ENCODE assay signal across 2 cellular contexts in genomic region chr12:3920378-3921141, GRCh38.
TF ChIP-seq lines count a peak whose summit lies in the region.

No MANE protein-coding gene starts in this region.

TF ChIP-seq in HEK293, 187 proteins besides CTCF, POLR2A, EP300 and RAD21 (continued from another document):
- peak; percentile 75 for TF ChIP-seq ZNF398 (tag by site-specific recombination; IDR thresholded peaks at IDR 0.05)
- peak; percentile 52 for TF ChIP-seq ZBTB17 (tag by site-specific recombination; IDR thresholded peaks at IDR 0.05)
- TF ChIP-seq ZNF335 (tag by site-specific recombination; conservative IDR thresholded peaks at IDR 0.05), result peak; percentile 33; the same call in 1 of the 2 replicates
- no peak for TF ChIP-seq INSM2 (tag by site-specific recombination; IDR thresholded peaks at IDR 0.05)
- TF ChIP-seq ZSCAN16 (tag by site-specific recombination; IDR thresholded peaks at IDR 0.05), result no peak
- peak; percentile 38; the same call in 1 of the 2 replicates for TF ChIP-seq FEZF1 (tag by site-specific recombination; IDR thresholded peaks at IDR 0.05)
- TF ChIP-seq MZF1 (tag by site-specific recombination; IDR thresholded peaks at IDR 0.05; ENCODE audit: borderline replicate concordance), result 0 out of 2 replicates have a peak, but pooled peaks have one; percentile 34
TF ChIP-seq in HEK293: peak in this region for 7.

TF ChIP-seq in HepG2, 621 proteins besides CTCF, POLR2A, EP300 and RAD21 (continued from another document and continues in another):
- TF ChIP-seq PAXIP1 (CRISPR knock-in tag; conservative IDR thresholded peaks at IDR 0.05), result peak; percentile 77
- TF ChIP-seq PHF21A (CRISPR knock-in tag; IDR thresholded peaks at IDR 0.05), result peak; percentile 54; the same call in 1 of the 2 replicates
- TF ChIP-seq FOSL2 (CRISPR knock-in tag; IDR thresholded peaks at IDR 0.05), result 0 out of 2 replicates have a peak, but pooled peaks have one; percentile 28
- no peak for TF ChIP-seq SOX13 (IDR thresholded peaks at IDR 0.05)
- TF ChIP-seq SOX13 (CRISPR knock-in tag; conservative IDR thresholded peaks at IDR 0.05 in 1 of 2, IDR thresholded peaks at IDR 0.05 in 1 of 2), result peak in 1 of 2 experiments; percentile 47; a peak in 1 of 4 replicates
- 0 out of 2 replicates have a peak, but pooled peaks have one; percentile 42 for TF ChIP-seq MIXL1 (CRISPR knock-in tag; IDR thresholded peaks at IDR 0.05)
- 0 out of 2 replicates have a peak, but pooled peaks have one; percentile 48 for TF ChIP-seq GATAD2A (CRISPR knock-in tag; IDR thresholded peaks at IDR 0.05)
- peak; percentile 45; the same call in 1 of the 2 replicates for TF ChIP-seq MEIS2 (CRISPR knock-in tag; IDR thresholded peaks at IDR 0.05)
- peak; percentile 29; the same call in 1 of the 2 replicates for TF ChIP-seq SAP130 (CRISPR knock-in tag; IDR thresholded peaks at IDR 0.05; ENCODE audit: low read depth)
- no peak for TF ChIP-seq ZNF335 (CRISPR knock-in tag; IDR thresholded peaks at IDR 0.05)
- TF ChIP-seq, protein P1, sequence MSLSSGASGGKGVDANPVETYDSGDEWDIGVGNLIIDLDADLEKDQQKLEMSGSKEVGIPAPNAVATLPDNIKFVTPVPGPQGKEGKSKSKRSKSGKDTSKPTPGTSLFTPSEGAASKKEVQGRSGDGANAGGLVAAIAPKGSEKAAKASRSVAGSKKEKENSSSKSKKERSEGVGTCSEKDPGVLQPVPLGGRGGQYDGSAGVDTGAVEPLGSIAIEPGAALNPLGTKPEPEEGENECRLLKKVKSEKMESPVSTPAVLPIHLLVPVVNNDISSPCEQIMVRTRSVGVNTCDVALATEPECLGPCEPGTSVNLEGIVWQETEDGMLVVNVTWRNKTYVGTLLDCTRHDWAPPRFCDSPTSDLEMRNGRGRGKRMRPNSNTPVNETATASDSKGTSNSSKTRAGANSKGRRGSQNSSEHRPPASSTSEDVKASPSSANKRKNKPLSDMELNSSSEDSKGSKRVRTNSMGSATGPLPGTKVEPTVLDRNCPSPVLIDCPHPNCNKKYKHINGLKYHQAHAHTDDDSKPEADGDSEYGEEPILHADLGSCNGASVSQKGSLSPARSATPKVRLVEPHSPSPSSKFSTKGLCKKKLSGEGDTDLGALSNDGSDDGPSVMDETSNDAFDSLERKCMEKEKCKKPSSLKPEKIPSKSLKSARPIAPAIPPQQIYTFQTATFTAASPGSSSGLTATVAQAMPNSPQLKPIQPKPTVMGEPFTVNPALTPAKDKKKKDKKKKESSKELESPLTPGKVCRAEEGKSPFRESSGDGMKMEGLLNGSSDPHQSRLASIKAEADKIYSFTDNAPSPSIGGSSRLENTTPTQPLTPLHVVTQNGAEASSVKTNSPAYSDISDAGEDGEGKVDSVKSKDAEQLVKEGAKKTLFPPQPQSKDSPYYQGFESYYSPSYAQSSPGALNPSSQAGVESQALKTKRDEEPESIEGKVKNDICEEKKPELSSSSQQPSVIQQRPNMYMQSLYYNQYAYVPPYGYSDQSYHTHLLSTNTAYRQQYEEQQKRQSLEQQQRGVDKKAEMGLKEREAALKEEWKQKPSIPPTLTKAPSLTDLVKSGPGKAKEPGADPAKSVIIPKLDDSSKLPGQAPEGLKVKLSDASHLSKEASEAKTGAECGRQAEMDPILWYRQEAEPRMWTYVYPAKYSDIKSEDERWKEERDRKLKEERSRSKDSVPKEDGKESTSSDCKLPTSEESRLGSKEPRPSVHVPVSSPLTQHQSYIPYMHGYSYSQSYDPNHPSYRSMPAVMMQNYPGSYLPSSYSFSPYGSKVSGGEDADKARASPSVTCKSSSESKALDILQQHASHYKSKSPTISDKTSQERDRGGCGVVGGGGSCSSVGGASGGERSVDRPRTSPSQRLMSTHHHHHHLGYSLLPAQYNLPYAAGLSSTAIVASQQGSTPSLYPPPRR (CRISPR knock-in tag; IDR thresholded peaks at IDR 0.05; ENCODE audit: borderline replicate concordance), result peak; percentile 48; the same call in 1 of the 2 replicates
- 0 out of 2 replicates have a peak, but pooled peaks have one; percentile 14 for TF ChIP-seq HNF4G (IDR thresholded peaks at IDR 0.05; ENCODE audit: borderline replicate concordance, low read depth, low read length)
- TF ChIP-seq HNF4G (CRISPR knock-in tag; IDR thresholded peaks at IDR 0.05; ENCODE audit: borderline replicate concordance, low read depth), result no peak
- TF ChIP-seq SOX5 (CRISPR knock-in tag; IDR thresholded peaks at IDR 0.05; ENCODE audit: borderline replicate concordance), result peak; percentile 41; the same call in 1 of the 2 replicates
- peak; percentile 61; the same call in 1 of the 2 replicates for TF ChIP-seq RXRB (CRISPR knock-in tag; IDR thresholded peaks at IDR 0.05; ENCODE audit: borderline replicate concordance)
- TF ChIP-seq CREM (IDR thresholded peaks at IDR 0.05), result peak; percentile 61; the same call in 1 of the 2 replicates
- TF ChIP-seq CREM (CRISPR knock-in tag; IDR thresholded peaks at IDR 0.05), result no peak
- TF ChIP-seq, protein P2, sequence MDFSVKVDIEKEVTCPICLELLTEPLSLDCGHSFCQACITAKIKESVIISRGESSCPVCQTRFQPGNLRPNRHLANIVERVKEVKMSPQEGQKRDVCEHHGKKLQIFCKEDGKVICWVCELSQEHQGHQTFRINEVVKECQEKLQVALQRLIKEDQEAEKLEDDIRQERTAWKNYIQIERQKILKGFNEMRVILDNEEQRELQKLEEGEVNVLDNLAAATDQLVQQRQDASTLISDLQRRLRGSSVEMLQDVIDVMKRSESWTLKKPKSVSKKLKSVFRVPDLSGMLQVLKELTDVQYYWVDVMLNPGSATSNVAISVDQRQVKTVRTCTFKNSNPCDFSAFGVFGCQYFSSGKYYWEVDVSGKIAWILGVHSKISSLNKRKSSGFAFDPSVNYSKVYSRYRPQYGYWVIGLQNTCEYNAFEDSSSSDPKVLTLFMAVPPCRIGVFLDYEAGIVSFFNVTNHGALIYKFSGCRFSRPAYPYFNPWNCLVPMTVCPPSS (IDR thresholded peaks at IDR 0.05), result no peak
- TF ChIP-seq, protein P3, sequence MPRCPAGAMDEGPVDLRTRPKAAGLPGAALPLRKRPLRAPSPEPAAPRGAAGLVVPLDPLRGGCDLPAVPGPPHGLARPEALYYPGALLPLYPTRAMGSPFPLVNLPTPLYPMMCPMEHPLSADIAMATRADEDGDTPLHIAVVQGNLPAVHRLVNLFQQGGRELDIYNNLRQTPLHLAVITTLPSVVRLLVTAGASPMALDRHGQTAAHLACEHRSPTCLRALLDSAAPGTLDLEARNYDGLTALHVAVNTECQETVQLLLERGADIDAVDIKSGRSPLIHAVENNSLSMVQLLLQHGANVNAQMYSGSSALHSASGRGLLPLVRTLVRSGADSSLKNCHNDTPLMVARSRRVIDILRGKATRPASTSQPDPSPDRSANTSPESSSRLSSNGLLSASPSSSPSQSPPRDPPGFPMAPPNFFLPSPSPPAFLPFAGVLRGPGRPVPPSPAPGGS (CRISPR knock-in tag; IDR thresholded peaks at IDR 0.05), result no peak
- peak; percentile 53 for TF ChIP-seq HNF4A (CRISPR knock-in tag; IDR thresholded peaks at IDR 0.05)
- TF ChIP-seq NR2F6 (IDR thresholded peaks at IDR 0.05), result peak; percentile 88
- peak; percentile 74; the same call in 1 of the 2 replicates for TF ChIP-seq NR2F6 (CRISPR knock-in tag; IDR thresholded peaks at IDR 0.05)
- peak; percentile 63 for TF ChIP-seq ASH2L (IDR thresholded peaks at IDR 0.05; ENCODE audit: insufficient read length, low read depth, low read length)
- no peak for TF ChIP-seq MIER2 (CRISPR knock-in tag; IDR thresholded peaks at IDR 0.05)
- TF ChIP-seq PHF5A (CRISPR knock-in tag; IDR thresholded peaks at IDR 0.05; ENCODE audit: low read depth, unreplicated experiment), result no peak
- no peak for TF ChIP-seq ZNF687 (CRISPR knock-in tag; IDR thresholded peaks at IDR 0.05)
- 0 out of 2 replicates have a peak, but pooled peaks have one; percentile 30 for TF ChIP-seq NR2C2 (CRISPR knock-in tag; IDR thresholded peaks at IDR 0.05; ENCODE audit: borderline replicate concordance)
- TF ChIP-seq, protein P4, sequence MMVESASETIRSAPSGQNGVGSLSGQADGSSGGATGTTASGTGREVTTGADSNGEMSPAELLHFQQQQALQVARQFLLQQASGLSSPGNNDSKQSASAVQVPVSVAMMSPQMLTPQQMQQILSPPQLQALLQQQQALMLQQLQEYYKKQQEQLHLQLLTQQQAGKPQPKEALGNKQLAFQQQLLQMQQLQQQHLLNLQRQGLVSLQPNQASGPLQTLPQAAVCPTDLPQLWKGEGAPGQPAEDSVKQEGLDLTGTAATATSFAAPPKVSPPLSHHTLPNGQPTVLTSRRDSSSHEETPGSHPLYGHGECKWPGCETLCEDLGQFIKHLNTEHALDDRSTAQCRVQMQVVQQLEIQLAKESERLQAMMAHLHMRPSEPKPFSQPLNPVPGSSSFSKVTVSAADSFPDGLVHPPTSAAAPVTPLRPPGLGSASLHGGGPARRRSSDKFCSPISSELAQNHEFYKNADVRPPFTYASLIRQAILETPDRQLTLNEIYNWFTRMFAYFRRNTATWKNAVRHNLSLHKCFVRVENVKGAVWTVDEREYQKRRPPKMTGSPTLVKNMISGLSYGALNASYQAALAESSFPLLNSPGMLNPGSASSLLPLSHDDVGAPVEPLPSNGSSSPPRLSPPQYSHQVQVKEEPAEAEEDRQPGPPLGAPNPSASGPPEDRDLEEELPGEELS (CRISPR knock-in tag; IDR thresholded peaks at IDR 0.05), result peak; percentile 46; the same call in 1 of the 2 replicates
- no peak for TF ChIP-seq SOX6 (IDR thresholded peaks at IDR 0.05)
- TF ChIP-seq SOX6 (CRISPR knock-in tag; IDR thresholded peaks at IDR 0.05), result peak; percentile 74
- TF ChIP-seq ZNF503 (CRISPR knock-in tag; IDR thresholded peaks at IDR 0.05), result 0 out of 2 replicates have a peak, but pooled peaks have one; percentile 44
- no peak for TF ChIP-seq SMARCC2 (IDR thresholded peaks at IDR 0.05)
- peak; percentile 78; the same call in 1 of the 2 replicates for TF ChIP-seq ISL2 (CRISPR knock-in tag; IDR thresholded peaks at IDR 0.05)
- no peak for TF ChIP-seq ZNF775 (CRISPR knock-in tag; IDR thresholded peaks at IDR 0.05; ENCODE audit: borderline replicate concordance)
- peak; percentile 80 for TF ChIP-seq TCF7 (IDR thresholded peaks at IDR 0.05; ENCODE audit: low read depth)
- peak; percentile 67 for TF ChIP-seq GFI1 (CRISPR knock-in tag; IDR thresholded peaks at IDR 0.05; ENCODE audit: borderline replicate concordance)
